ENCODE assay signal across 20 cellular contexts in genomic region chr12:50380761-50381325, GRCh38. TPM values are rescaled to one million over a fixed set of nuclear protein-coding genes. Genes with fewer than 3 reads are reported as not detected.
"Had no signal": no experiment of that assay in that cellular context is flagged by ENCODE, and none has a peak within 500 bp of the region (broad histone marks: within the 10 kb centered on the region; RNA-seq: fewer than 3 reads in every experiment).

No MANE protein-coding gene starts in this region.

- H3K36me3 ChIP-seq: MG63, SJCRH30 had no signal

- H3K4me3 ChIP-seq: MG63, SJCRH30 had no signal

- H3K27ac ChIP-seq: RWPE1, SJCRH30 had no signal

- H3K4me1 ChIP-seq: SJCRH30 had no signal

- H3K27me3 ChIP-seq: MG63, SJCRH30 had no signal

- ATAC-seq: HepG2 had no signal

- DNase-seq: IMR-90, Karpas-422, KG1, MG63, NCI-H1092 treated with DMSO at 0.1 percent for 48 hours, NCI-H1436, NCI-H187, NCI-H2029, NCI-H2081 treated with DMSO at 0.1 percent for 48 hours, NCI-H2171, NCI-H226, NCI-H446, NCI-H510A, NCI-H524 treated with DMSO at 0.1 percent for 48 hours, NCI-H69, NCI-H774, SHP77 treated with DMSO at 0.1 percent for 48 hours, SJCRH30 had no signal

- H3K9me3 ChIP-seq: MG63, SJCRH30 had no signal

RNA-seq across cellular contexts. Expression of gene FAM186A, which starts 15.6 kb away (rescaled TPM):
- total RNA-seq: HepG2, IMR-90 had no signal
- polyA plus RNA-seq: HepG2, IMR-90 had no signal
